Comparison of ENCODE assay signal across 28 cellular contexts in genomic region chr10:59687657-59688056, GRCh38. TPM values are rescaled to one million over a fixed set of nuclear protein-coding genes. Genes with fewer than 3 reads are reported as not detected.
"Had no signal": no experiment of that assay in that cellular context is flagged by ENCODE, and none has a peak within 500 bp of the region (broad histone marks: within the 10 kb centered on the region; RNA-seq: fewer than 3 reads in every experiment).

No MANE protein-coding gene starts in this region.

- H3K27ac ChIP-seq: SK-N-MC had no signal

- H3K36me3 Mint-ChIP-seq: activated CD4-positive, alpha-beta memory T cell treated with anti-CD3 and anti-CD28 coated beads for 36 hours; activated naive CD8-positive, alpha-beta T cell treated with anti-CD3 and anti-CD28 coated beads, Interleukin-2, amount 10 ng/mL, durations not matched to agents 7 days and 5 days had no signal

- H3K36me3 ChIP-seq: adrenal gland, MG63 had no signal

- H3K4me3 Mint-ChIP-seq: activated CD4-positive, alpha-beta memory T cell treated with anti-CD3 and anti-CD28 coated beads for 36 hours; activated CD4-positive, alpha-beta T cell treated with anti-CD3 and anti-CD28 coated beads, Interleukin-2, amount 10 ng/mL, durations not matched to agents 7 days and 5 days; activated naive CD8-positive, alpha-beta T cell treated with anti-CD3 and anti-CD28 coated beads, Interleukin-2, amount 10 ng/mL, durations not matched to agents 7 days and 5 days; activated T-helper 17 cell treated with anti-CD3 and anti-CD28 coated beads, Interleukin-2, amount 50 U/mL, for 72 hours had no signal

- H3K9me3 Mint-ChIP-seq: activated CD4-positive, alpha-beta memory T cell treated with anti-CD3 and anti-CD28 coated beads for 36 hours; activated CD4-positive, alpha-beta T cell treated with anti-CD3 and anti-CD28 coated beads, Interleukin-2, amount 10 ng/mL, durations not matched to agents 7 days and 5 days; activated naive CD8-positive, alpha-beta T cell treated with anti-CD3 and anti-CD28 coated beads, Interleukin-2, amount 10 ng/mL, durations not matched to agents 7 days and 5 days; activated T-helper 17 cell treated with anti-CD3 and anti-CD28 coated beads, Interleukin-2, amount 50 U/mL, for 72 hours had no signal

- H3K9me3 ChIP-seq: adrenal gland, MG63 had no signal

- H3K27me3 ChIP-seq: adrenal gland, MG63 had no signal

- H3K4me3 ChIP-seq: adrenal gland, MG63, SK-N-MC had no signal

- DNase-seq: activated CD4-positive, alpha-beta memory T cell treated with anti-CD3 and anti-CD28 coated beads for 36 hours; activated CD4-positive, alpha-beta T cell treated with anti-CD3 and anti-CD28 coated beads, Interleukin-2, amount 10 ng/mL, durations not matched to agents 7 days and 5 days; activated CD4-positive, CD25-positive, alpha-beta regulatory T cell; activated CD8-positive, alpha-beta memory T cell treated with anti-CD3 and anti-CD28 coated beads for 24 hours; activated gamma-delta T cell treated with Interleukin-2 at 50 U/mL for 16 hours; activated naive CD4-positive, alpha-beta T cell treated with anti-CD3 and anti-CD28 coated beads, Interleukin-2, amount 50 U/mL, for 16 hours; activated naive CD8-positive, alpha-beta T cell treated with anti-CD3 and anti-CD28 coated beads, Interleukin-2, amount 10 ng/mL, durations not matched to agents 7 days and 5 days; activated T-cell treated with anti-CD3 and anti-CD28 coated beads for 4 hours; activated T-cell treated with anti-CD3 and anti-CD28 coated beads, Interleukin-2, amount 50 U/mL, for 48 hours; adrenal gland; anterior cingulate cortex; cerebellar nuclear complex; MG63; MV-4-11; NCI-H1092 treated with DMSO at 0.1 percent for 48 hours; NCI-H1417 treated with DMSO at 0.1 percent for 48 hours; NCI-H1694; NCI-H2029; NCI-H2107; NCI-H446; NCI-H524; RPMI8226; T-helper 1 cell had no signal

- H3K27me3 Mint-ChIP-seq: activated CD4-positive, alpha-beta memory T cell treated with anti-CD3 and anti-CD28 coated beads for 36 hours; activated T-helper 17 cell treated with anti-CD3 and anti-CD28 coated beads, Interleukin-2, amount 50 U/mL, for 72 hours had no signal

- H3K27ac Mint-ChIP-seq: activated CD4-positive, alpha-beta memory T cell treated with anti-CD3 and anti-CD28 coated beads for 36 hours; activated CD4-positive, alpha-beta T cell treated with anti-CD3 and anti-CD28 coated beads, Interleukin-2, amount 10 ng/mL, durations not matched to agents 7 days and 5 days; activated naive CD8-positive, alpha-beta T cell treated with anti-CD3 and anti-CD28 coated beads, Interleukin-2, amount 10 ng/mL, durations not matched to agents 7 days and 5 days; activated T-helper 17 cell treated with anti-CD3 and anti-CD28 coated beads, Interleukin-2, amount 50 U/mL, for 72 hours had no signal

- H3K4me1 Mint-ChIP-seq: activated CD4-positive, alpha-beta T cell treated with anti-CD3 and anti-CD28 coated beads, Interleukin-2, amount 10 ng/mL, durations not matched to agents 7 days and 5 days; activated naive CD8-positive, alpha-beta T cell treated with anti-CD3 and anti-CD28 coated beads, Interleukin-2, amount 10 ng/mL, durations not matched to agents 7 days and 5 days; activated T-helper 17 cell treated with anti-CD3 and anti-CD28 coated beads, Interleukin-2, amount 50 U/mL, for 72 hours had no signal

- ATAC-seq: activated T-helper 17 cell treated with anti-CD3 and anti-CD28 coated beads, Interleukin-2, amount 50 U/mL, for 72 hours; Panc1; Right ventricle myocardium inferior had no signal

RNA-seq across cellular contexts. Expression of gene SLC16A9, which starts 22.0 kb away (rescaled TPM):
- total RNA-seq: OCI-LY7 had no signal
